ENCODE assay signal across 8 cellular contexts in genomic region chr1:205750683-205751651, GRCh38. TPM values are rescaled to one million over a fixed set of nuclear protein-coding genes. Genes with fewer than 3 reads are reported as not detected.
DNase-seq lines count a peak whose midpoint lies in the region; ATAC-seq lines count a peak whose summit lies in the region.

No MANE protein-coding gene starts in this region.

- peaks cover 13% of the 10 kb centered on the region for H3K79me2 ChIP-seq in trophoblast cell (ENCODE audit: control insufficient read depth, insufficient read depth, low read length, poor library complexity)

- no CpG with 5 or more reads among the region's 14 CpGs for WGBS in trophoblast cell (ENCODE audit: extremely low coverage, insufficient coverage, insufficient read length)

- H3K4me3 ChIP-seq in SJCRH30 (peak overlapping the region; percentile 69), trophoblast cell (ENCODE audit: low read depth, low read length) (no peak overlapping the region)

- peak overlapping the region; percentile 70 for H4K8ac ChIP-seq in trophoblast cell (ENCODE audit: low read depth, low read length)

- H4K91ac ChIP-seq in trophoblast cell (ENCODE audit: low read depth, low read length) = peak overlapping the region; percentile 71

- H3K18ac ChIP-seq in trophoblast cell (ENCODE audit: low read length) = no peak overlapping the region

- H3K4me2 ChIP-seq in trophoblast cell (ENCODE audit: low read length) = peak overlapping the region; percentile 86

- no peaks in the 10 kb centered on the region for H3K27me3 ChIP-seq in SJCRH30
- H3K27me3 ChIP-seq in trophoblast cell (ENCODE audit: insufficient read depth, low read length) = no peaks in the 10 kb centered on the region

- H3K4me1 ChIP-seq in SJCRH30 (peaks cover 14% of the 10 kb centered on the region), trophoblast cell (ENCODE audit: control insufficient read depth in 1 of 2, insufficient read depth in 2 of 2, low read length in 2 of 2) (peaks cover 0 to 5% of the 10 kb centered on the region in 2 experiments)

- peaks cover 24% of the 10 kb centered on the region for H3K36me3 ChIP-seq in SJCRH30
- no peaks in the 10 kb centered on the region for H3K36me3 ChIP-seq in trophoblast cell (ENCODE audit: control insufficient read depth in 1 of 2, insufficient read depth in 2 of 2, low read length in 2 of 2)

- ATAC-seq in left colon (no peak), GM19455 (IDR thresholded peaks at IDR 0.05; ENCODE audit: unreplicated experiment) (no peak)

- H3K23ac ChIP-seq in trophoblast cell (ENCODE audit: low read length) = no peak overlapping the region

- no peak overlapping the region for H2BK12ac ChIP-seq in trophoblast cell (ENCODE audit: low read length)

- peaks cover 12% of the 10 kb centered on the region for H3K79me1 ChIP-seq in trophoblast cell (ENCODE audit: low read length)

- H3K4ac ChIP-seq in trophoblast cell (ENCODE audit: low read depth, low read length) = peak overlapping the region; percentile 3

- H2AFZ ChIP-seq in trophoblast cell (ENCODE audit: insufficient read depth, low read length, poor library complexity) = peak overlapping the region; percentile 68

- peak overlapping the region; percentile 2 for H3K14ac ChIP-seq in trophoblast cell (ENCODE audit: low read length)

- H4K12ac ChIP-seq in trophoblast cell (ENCODE audit: low read depth, low read length) = peak overlapping the region; percentile 17

- peak overlapping the region; percentile 13 for H2BK120ac ChIP-seq in trophoblast cell (ENCODE audit: insufficient read depth, low read length, poor library complexity)

- DNase-seq in NCI-H146 (lab: John Stamatoyannopoulos, UW) (peak; percentile 24), NCI-H146 treated with DMSO at 0.1 percent for 48 hours (lab: John Stamatoyannopoulos, UW; ENCODE audit: unreplicated experiment) (no peak), SJCRH30 (peak in 1 of 2 experiments; percentile 55), epithelial cell of prostate (ENCODE audit: low read depth, low spot score) (no peak), trophoblast cell (no peak), left colon (no peak), foreskin melanocyte (no peak)

- H3K27ac ChIP-seq in SJCRH30 (peak overlapping the region; percentile 86), epithelial cell of prostate (peak overlapping the region; percentile 89), trophoblast cell (ENCODE audit: low read depth, low read length) (peak overlapping the region; percentile 73)

- peak overlapping the region; percentile 39 for H3K9ac ChIP-seq in trophoblast cell (ENCODE audit: low read length)

- no peaks in the 10 kb centered on the region for H3K9me3 ChIP-seq in SJCRH30 (replicated peaks)
- no peaks in the 10 kb centered on the region for H3K9me3 ChIP-seq in trophoblast cell (ENCODE audit: insufficient read depth, low read depth, low read length)

- no peak overlapping the region for H2AK5ac ChIP-seq in trophoblast cell (ENCODE audit: low read length)

- intact Hi-C loops in left colon (cut with DNase I, micrococcal nuclease) = no loop called here

- peak overlapping the region; percentile 84 for H2BK5ac ChIP-seq in trophoblast cell (ENCODE audit: low read depth, low read length, poor library complexity)

RNA-seq across cellular contexts. Expression of gene NUCKS1, which starts 1.0 kb away (rescaled TPM):
- total RNA-seq in SJCRH30 (2014; rRNA removed; shearing (Covaris generic)) = 363 and 379 TPM in 2 replicates
- 151 and 162 TPM in 2 replicates for polyA plus RNA-seq in trophoblast cell (2013)
- total RNA-seq in left colon = 10 to 100 TPM; 74.6 to 78.1 TPM

RNA-seq across cellular contexts. Expression of gene RAB29, which starts 24.3 kb away (rescaled TPM):
- 18.6 and 20.9 TPM in 2 replicates for total RNA-seq in SJCRH30 (2014; rRNA removed; shearing (Covaris generic))
- 1.4 and 1.6 TPM in 2 replicates for polyA plus RNA-seq in trophoblast cell (2013)
- total RNA-seq in left colon = 1 to 10 TPM; 7.3 to 8.0 TPM
